Comparison of ENCODE assay signal across 1 cellular context in genomic region chr9:121154782-121155181, GRCh38.
A peak's percentile ranks its signal among the peaks of the same experiment; 100 is the strongest.
TF ChIP-seq lines count a peak whose summit lies in the region.

No MANE protein-coding gene starts in this region.

TF ChIP-seq in K562, 482 proteins besides CTCF, POLR2A, EP300 and RAD21 (continued from another document and continues in another):
- TF ChIP-seq, protein P1, sequence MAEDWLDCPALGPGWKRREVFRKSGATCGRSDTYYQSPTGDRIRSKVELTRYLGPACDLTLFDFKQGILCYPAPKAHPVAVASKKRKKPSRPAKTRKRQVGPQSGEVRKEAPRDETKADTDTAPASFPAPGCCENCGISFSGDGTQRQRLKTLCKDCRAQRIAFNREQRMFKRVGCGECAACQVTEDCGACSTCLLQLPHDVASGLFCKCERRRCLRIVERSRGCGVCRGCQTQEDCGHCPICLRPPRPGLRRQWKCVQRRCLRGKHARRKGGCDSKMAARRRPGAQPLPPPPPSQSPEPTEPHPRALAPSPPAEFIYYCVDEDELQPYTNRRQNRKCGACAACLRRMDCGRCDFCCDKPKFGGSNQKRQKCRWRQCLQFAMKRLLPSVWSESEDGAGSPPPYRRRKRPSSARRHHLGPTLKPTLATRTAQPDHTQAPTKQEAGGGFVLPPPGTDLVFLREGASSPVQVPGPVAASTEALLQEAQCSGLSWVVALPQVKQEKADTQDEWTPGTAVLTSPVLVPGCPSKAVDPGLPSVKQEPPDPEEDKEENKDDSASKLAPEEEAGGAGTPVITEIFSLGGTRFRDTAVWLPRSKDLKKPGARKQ (CRISPR knock-in tag; IDR thresholded peaks at IDR 0.05), result no peak
- no peak for TF ChIP-seq HSF4 (CRISPR knock-in tag; IDR thresholded peaks at IDR 0.05; ENCODE audit: borderline replicate concordance)
- TF ChIP-seq KHSRP (IDR thresholded peaks at IDR 0.05), result no peak
- no peak for TF ChIP-seq SRSF7 (optimal IDR thresholded peaks at IDR 0.05; ENCODE audit: low read depth, low read length)
- no peak for TF ChIP-seq SLC30A9 (CRISPR knock-in tag; IDR thresholded peaks at IDR 0.05)
- TF ChIP-seq BCL6 (CRISPR knock-in tag; IDR thresholded peaks at IDR 0.05), result no peak
- TF ChIP-seq HBP1 (CRISPR knock-in tag; IDR thresholded peaks at IDR 0.05), result no peak
- no peak for TF ChIP-seq ZNF778 (CRISPR knock-in tag; IDR thresholded peaks at IDR 0.05)
- peak; percentile 94 for TF ChIP-seq SMARCB1 (IDR thresholded peaks at IDR 0.05; ENCODE audit: insufficient read length, low read depth)
- no peak for TF ChIP-seq HDAC8 (tag; IDR thresholded peaks at IDR 0.05)
- TF ChIP-seq, protein P2, sequence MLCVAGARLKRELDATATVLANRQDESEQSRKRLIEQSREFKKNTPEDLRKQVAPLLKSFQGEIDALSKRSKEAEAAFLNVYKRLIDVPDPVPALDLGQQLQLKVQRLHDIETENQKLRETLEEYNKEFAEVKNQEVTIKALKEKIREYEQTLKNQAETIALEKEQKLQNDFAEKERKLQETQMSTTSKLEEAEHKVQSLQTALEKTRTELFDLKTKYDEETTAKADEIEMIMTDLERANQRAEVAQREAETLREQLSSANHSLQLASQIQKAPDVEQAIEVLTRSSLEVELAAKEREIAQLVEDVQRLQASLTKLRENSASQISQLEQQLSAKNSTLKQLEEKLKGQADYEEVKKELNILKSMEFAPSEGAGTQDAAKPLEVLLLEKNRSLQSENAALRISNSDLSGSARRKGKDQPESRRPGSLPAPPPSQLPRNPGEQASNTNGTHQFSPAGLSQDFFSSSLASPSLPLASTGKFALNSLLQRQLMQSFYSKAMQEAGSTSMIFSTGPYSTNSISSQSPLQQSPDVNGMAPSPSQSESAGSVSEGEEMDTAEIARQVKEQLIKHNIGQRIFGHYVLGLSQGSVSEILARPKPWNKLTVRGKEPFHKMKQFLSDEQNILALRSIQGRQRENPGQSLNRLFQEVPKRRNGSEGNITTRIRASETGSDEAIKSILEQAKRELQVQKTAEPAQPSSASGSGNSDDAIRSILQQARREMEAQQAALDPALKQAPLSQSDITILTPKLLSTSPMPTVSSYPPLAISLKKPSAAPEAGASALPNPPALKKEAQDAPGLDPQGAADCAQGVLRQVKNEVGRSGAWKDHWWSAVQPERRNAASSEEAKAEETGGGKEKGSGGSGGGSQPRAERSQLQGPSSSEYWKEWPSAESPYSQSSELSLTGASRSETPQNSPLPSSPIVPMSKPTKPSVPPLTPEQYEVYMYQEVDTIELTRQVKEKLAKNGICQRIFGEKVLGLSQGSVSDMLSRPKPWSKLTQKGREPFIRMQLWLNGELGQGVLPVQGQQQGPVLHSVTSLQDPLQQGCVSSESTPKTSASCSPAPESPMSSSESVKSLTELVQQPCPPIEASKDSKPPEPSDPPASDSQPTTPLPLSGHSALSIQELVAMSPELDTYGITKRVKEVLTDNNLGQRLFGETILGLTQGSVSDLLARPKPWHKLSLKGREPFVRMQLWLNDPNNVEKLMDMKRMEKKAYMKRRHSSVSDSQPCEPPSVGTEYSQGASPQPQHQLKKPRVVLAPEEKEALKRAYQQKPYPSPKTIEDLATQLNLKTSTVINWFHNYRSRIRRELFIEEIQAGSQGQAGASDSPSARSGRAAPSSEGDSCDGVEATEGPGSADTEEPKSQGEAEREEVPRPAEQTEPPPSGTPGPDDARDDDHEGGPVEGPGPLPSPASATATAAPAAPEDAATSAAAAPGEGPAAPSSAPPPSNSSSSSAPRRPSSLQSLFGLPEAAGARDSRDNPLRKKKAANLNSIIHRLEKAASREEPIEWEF (CRISPR knock-in tag; IDR thresholded peaks at IDR 0.05), result no peak
- peak; percentile 96 for TF ChIP-seq CTBP1 (IDR thresholded peaks at IDR 0.05; ENCODE audit: borderline replicate concordance)
- TF ChIP-seq ZNF324 (CRISPR knock-in tag; IDR thresholded peaks at IDR 0.05), result no peak
- TF ChIP-seq ZBTB7A (IDR thresholded peaks at IDR 0.05; ENCODE audit: borderline replicate concordance, control insufficient read depth, low read depth, low read length), result no peak
- TF ChIP-seq, protein P3, sequence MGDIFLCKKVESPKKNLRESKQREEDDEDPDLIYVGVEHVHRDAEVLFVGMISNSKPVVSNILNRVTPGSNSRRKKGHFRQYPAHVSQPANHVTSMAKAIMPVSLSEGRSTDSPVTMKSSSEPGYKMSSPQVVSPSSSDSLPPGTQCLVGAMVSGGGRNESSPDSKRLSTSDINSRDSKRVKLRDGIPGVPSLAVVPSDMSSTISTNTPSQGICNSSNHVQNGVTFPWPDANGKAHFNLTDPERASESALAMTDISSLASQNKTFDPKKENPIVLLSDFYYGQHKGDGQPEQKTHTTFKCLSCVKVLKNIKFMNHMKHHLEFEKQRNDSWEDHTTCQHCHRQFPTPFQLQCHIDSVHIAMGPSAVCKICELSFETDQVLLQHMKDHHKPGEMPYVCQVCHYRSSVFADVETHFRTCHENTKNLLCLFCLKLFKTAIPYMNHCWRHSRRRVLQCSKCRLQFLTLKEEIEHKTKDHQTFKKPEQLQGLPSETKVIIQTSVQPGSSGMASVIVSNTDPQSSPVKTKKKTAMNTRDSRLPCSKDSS (IDR thresholded peaks at IDR 0.05; ENCODE audit: low read depth, partially characterized antibody), result no peak
- TF ChIP-seq ZNF695 (CRISPR knock-in tag; IDR thresholded peaks at IDR 0.05), result no peak
- TF ChIP-seq, protein P4, sequence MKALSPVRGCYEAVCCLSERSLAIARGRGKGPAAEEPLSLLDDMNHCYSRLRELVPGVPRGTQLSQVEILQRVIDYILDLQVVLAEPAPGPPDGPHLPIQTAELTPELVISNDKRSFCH (CRISPR knock-in tag; IDR thresholded peaks at IDR 0.05), result no peak
- TF ChIP-seq, protein P4 (tag; IDR thresholded peaks at IDR 0.05), result no peak
- TF ChIP-seq BACH1 (tag; IDR thresholded peaks at IDR 0.05), result no peak
- no peak for TF ChIP-seq IRF2 (CRISPR knock-in tag; IDR thresholded peaks at IDR 0.05)
- peak in 1 of 2 experiments; percentile 88; a peak in 2 of 4 replicates for TF ChIP-seq HDAC1 (IDR thresholded peaks at IDR 0.05)
- peak; percentile 75; the same call in 1 of the 2 replicates for TF ChIP-seq PML (IDR thresholded peaks at IDR 0.05; ENCODE audit: low read length)
- no peak for TF ChIP-seq ZNF197 (CRISPR knock-in tag; IDR thresholded peaks at IDR 0.05; ENCODE audit: low read depth)
- no peak for TF ChIP-seq ZFP1 (CRISPR knock-in tag; IDR thresholded peaks at IDR 0.05)
- TF ChIP-seq KDM1A (IDR thresholded peaks at IDR 0.05), result peak; percentile 93 to 96
- TF ChIP-seq, protein P5, sequence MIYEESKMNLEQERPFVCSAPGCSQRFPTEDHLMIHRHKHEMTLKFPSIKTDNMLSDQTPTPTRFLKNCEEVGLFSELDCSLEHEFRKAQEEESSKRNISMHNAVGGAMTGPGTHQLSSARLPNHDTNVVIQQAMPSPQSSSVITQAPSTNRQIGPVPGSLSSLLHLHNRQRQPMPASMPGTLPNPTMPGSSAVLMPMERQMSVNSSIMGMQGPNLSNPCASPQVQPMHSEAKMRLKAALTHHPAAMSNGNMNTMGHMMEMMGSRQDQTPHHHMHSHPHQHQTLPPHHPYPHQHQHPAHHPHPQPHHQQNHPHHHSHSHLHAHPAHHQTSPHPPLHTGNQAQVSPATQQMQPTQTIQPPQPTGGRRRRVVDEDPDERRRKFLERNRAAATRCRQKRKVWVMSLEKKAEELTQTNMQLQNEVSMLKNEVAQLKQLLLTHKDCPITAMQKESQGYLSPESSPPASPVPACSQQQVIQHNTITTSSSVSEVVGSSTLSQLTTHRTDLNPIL (CRISPR knock-in tag; IDR thresholded peaks at IDR 0.05), result no peak
- no peak for TF ChIP-seq BCOR (IDR thresholded peaks at IDR 0.05)
- TF ChIP-seq BDP1 (IDR thresholded peaks at IDR 0.05; ENCODE audit: insufficient read depth, insufficient read length), result no peak
- no peak for TF ChIP-seq XRCC5 (IDR thresholded peaks at IDR 0.05; ENCODE audit: low read depth, low read length)
- TF ChIP-seq ZBTB1 (CRISPR knock-in tag; IDR thresholded peaks at IDR 0.05; ENCODE audit: borderline replicate concordance, low read depth), result no peak
- TF ChIP-seq KLF13 (tag; IDR thresholded peaks at IDR 0.05; ENCODE audit: borderline replicate concordance, low read depth), result no peak
- TF ChIP-seq, protein P6, sequence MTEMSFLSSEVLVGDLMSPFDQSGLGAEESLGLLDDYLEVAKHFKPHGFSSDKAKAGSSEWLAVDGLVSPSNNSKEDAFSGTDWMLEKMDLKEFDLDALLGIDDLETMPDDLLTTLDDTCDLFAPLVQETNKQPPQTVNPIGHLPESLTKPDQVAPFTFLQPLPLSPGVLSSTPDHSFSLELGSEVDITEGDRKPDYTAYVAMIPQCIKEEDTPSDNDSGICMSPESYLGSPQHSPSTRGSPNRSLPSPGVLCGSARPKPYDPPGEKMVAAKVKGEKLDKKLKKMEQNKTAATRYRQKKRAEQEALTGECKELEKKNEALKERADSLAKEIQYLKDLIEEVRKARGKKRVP (CRISPR knock-in tag; IDR thresholded peaks at IDR 0.05), result no peak
- TF ChIP-seq ZNF175 (CRISPR knock-in tag; IDR thresholded peaks at IDR 0.05; ENCODE audit: low read depth), result no peak
- TF ChIP-seq, protein P7, sequence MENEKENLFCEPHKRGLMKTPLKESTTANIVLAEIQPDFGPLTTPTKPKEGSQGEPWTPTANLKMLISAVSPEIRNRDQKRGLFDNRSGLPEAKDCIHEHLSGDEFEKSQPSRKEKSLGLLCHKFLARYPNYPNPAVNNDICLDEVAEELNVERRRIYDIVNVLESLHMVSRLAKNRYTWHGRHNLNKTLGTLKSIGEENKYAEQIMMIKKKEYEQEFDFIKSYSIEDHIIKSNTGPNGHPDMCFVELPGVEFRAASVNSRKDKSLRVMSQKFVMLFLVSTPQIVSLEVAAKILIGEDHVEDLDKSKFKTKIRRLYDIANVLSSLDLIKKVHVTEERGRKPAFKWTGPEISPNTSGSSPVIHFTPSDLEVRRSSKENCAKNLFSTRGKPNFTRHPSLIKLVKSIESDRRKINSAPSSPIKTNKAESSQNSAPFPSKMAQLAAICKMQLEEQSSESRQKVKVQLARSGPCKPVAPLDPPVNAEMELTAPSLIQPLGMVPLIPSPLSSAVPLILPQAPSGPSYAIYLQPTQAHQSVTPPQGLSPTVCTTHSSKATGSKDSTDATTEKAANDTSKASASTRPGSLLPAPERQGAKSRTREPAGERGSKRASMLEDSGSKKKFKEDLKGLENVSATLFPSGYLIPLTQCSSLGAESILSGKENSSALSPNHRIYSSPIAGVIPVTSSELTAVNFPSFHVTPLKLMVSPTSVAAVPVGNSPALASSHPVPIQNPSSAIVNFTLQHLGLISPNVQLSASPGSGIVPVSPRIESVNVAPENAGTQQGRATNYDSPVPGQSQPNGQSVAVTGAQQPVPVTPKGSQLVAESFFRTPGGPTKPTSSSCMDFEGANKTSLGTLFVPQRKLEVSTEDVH (IDR thresholded peaks at IDR 0.05; ENCODE audit: low read depth, partially characterized antibody), result peak; percentile 41
- no peak for TF ChIP-seq ZNF76 (CRISPR knock-in tag; IDR thresholded peaks at IDR 0.05; ENCODE audit: borderline replicate concordance)
- 0 out of 2 replicates have a peak, but pooled peaks have one; percentile 22 for TF ChIP-seq SMAD4 (CRISPR knock-in tag; conservative IDR thresholded peaks at IDR 0.05)
- TF ChIP-seq STAT5A (IDR thresholded peaks at IDR 0.05; ENCODE audit: borderline replicate concordance, low read length), result peak; percentile 81
- TF ChIP-seq ZNF23 (CRISPR knock-in tag; IDR thresholded peaks at IDR 0.05), result no peak
- no peak for TF ChIP-seq CHCHD3 (CRISPR knock-in tag; IDR thresholded peaks at IDR 0.05)
- no peak for TF ChIP-seq ZNF212 (CRISPR knock-in tag; IDR thresholded peaks at IDR 0.05)
- no peak for TF ChIP-seq RFX7 (CRISPR knock-in tag; IDR thresholded peaks at IDR 0.05)
- TF ChIP-seq, protein P8, sequence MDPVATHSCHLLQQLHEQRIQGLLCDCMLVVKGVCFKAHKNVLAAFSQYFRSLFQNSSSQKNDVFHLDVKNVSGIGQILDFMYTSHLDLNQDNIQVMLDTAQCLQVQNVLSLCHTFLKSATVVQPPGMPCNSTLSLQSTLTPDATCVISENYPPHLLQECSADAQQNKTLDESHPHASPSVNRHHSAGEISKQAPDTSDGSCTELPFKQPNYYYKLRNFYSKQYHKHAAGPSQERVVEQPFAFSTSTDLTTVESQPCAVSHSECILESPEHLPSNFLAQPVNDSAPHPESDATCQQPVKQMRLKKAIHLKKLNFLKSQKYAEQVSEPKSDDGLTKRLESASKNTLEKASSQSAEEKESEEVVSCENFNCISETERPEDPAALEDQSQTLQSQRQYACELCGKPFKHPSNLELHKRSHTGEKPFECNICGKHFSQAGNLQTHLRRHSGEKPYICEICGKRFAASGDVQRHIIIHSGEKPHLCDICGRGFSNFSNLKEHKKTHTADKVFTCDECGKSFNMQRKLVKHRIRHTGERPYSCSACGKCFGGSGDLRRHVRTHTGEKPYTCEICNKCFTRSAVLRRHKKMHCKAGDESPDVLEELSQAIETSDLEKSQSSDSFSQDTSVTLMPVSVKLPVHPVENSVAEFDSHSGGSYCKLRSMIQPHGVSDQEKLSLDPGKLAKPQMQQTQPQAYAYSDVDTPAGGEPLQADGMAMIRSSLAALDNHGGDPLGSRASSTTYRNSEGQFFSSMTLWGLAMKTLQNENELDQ (CRISPR knock-in tag; IDR thresholded peaks at IDR 0.05; ENCODE audit: borderline replicate concordance), result no peak
- TF ChIP-seq PTTG1 (tag; IDR thresholded peaks at IDR 0.05; ENCODE audit: low read depth), result no peak
- no peak for TF ChIP-seq POLR2B (IDR thresholded peaks at IDR 0.05; ENCODE audit: low read depth, partially characterized antibody)
- no peak for TF ChIP-seq PREB (CRISPR knock-in tag; IDR thresholded peaks at IDR 0.05)
